ENCODE assay signal across 1 cellular context in the genomic region with DNA sequence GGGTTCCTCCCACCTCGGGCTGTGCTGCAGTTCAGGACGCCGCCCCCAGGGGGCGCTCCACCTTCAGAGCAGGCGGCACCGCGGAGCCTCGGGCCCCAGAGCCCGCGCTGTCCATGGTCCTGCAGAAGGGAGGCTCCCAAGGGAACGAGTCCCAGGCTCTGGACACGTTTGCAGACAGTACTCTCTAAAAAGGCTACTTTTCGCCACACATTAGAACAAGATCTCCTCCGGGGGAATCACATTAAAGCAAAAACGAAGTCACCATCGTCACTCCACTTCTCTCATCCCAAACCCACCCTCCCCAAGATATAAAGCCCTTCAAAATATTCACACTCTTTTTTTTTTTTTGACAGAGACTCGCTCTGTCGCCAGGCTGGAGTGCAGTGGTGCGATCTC.
TF ChIP-seq lines count a peak whose summit lies in the region.

No MANE protein-coding gene starts in this region.

TF ChIP-seq in HepG2, 621 proteins besides CTCF, POLR2A, EP300 and RAD21 (continued from another document and continues in another):
- TF ChIP-seq, protein P1, sequence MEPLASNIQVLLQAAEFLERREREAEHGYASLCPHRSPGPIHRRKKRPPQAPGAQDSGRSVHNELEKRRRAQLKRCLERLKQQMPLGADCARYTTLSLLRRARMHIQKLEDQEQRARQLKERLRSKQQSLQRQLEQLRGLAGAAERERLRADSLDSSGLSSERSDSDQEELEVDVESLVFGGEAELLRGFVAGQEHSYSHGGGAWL (CRISPR knock-in tag; IDR thresholded peaks at IDR 0.05) = peak; percentile 99
- TF ChIP-seq, protein P2, sequence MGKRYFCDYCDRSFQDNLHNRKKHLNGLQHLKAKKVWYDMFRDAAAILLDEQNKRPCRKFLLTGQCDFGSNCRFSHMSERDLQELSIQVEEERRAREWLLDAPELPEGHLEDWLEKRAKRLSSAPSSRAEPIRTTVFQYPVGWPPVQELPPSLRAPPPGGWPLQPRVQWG (CRISPR knock-in tag; IDR thresholded peaks at IDR 0.05; ENCODE audit: borderline replicate concordance, low read depth) = no peak
- TF ChIP-seq, protein P3, sequence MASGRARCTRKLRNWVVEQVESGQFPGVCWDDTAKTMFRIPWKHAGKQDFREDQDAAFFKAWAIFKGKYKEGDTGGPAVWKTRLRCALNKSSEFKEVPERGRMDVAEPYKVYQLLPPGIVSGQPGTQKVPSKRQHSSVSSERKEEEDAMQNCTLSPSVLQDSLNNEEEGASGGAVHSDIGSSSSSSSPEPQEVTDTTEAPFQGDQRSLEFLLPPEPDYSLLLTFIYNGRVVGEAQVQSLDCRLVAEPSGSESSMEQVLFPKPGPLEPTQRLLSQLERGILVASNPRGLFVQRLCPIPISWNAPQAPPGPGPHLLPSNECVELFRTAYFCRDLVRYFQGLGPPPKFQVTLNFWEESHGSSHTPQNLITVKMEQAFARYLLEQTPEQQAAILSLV (CRISPR knock-in tag; IDR thresholded peaks at IDR 0.05; ENCODE audit: borderline replicate concordance) = peak; percentile 77
- peak; percentile 82 for TF ChIP-seq ZNF777 (CRISPR knock-in tag; IDR thresholded peaks at IDR 0.05)
- no peak for TF ChIP-seq PCBP1 (IDR thresholded peaks at IDR 0.05; ENCODE audit: borderline replicate concordance, low read depth, low read length)
- TF ChIP-seq SSRP1 (CRISPR knock-in tag; IDR thresholded peaks at IDR 0.05) = 0 out of 2 replicates have a peak, but pooled peaks have one; percentile 65
- TF ChIP-seq, protein P4, sequence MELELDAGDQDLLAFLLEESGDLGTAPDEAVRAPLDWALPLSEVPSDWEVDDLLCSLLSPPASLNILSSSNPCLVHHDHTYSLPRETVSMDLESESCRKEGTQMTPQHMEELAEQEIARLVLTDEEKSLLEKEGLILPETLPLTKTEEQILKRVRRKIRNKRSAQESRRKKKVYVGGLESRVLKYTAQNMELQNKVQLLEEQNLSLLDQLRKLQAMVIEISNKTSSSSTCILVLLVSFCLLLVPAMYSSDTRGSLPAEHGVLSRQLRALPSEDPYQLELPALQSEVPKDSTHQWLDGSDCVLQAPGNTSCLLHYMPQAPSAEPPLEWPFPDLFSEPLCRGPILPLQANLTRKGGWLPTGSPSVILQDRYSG (CRISPR knock-in tag; IDR thresholded peaks at IDR 0.05) = peak; percentile 99
- TF ChIP-seq HMG20B (CRISPR knock-in tag; conservative IDR thresholded peaks at IDR 0.05) = peak; percentile 93
- TF ChIP-seq JUNB (CRISPR knock-in tag; IDR thresholded peaks at IDR 0.05; ENCODE audit: borderline replicate concordance) = no peak
- TF ChIP-seq, protein P5, sequence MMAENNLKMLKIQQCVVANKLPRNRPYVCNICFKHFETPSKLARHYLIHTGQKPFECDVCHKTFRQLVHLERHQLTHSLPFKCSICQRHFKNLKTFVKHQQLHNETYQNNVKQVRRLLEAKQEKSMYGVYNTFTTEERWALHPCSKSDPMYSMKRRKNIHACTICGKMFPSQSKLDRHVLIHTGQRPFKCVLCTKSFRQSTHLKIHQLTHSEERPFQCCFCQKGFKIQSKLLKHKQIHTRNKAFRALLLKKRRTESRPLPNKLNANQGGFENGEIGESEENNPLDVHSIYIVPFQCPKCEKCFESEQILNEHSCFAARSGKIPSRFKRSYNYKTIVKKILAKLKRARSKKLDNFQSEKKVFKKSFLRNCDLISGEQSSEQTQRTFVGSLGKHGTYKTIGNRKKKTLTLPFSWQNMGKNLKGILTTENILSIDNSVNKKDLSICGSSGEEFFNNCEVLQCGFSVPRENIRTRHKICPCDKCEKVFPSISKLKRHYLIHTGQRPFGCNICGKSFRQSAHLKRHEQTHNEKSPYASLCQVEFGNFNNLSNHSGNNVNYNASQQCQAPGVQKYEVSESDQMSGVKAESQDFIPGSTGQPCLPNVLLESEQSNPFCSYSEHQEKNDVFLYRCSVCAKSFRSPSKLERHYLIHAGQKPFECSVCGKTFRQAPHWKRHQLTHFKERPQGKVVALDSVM (CRISPR knock-in tag; IDR thresholded peaks at IDR 0.05) = peak; percentile 70
- peak; percentile 99 for TF ChIP-seq SALL1 (CRISPR knock-in tag; IDR thresholded peaks at IDR 0.05)
- TF ChIP-seq, protein P6, sequence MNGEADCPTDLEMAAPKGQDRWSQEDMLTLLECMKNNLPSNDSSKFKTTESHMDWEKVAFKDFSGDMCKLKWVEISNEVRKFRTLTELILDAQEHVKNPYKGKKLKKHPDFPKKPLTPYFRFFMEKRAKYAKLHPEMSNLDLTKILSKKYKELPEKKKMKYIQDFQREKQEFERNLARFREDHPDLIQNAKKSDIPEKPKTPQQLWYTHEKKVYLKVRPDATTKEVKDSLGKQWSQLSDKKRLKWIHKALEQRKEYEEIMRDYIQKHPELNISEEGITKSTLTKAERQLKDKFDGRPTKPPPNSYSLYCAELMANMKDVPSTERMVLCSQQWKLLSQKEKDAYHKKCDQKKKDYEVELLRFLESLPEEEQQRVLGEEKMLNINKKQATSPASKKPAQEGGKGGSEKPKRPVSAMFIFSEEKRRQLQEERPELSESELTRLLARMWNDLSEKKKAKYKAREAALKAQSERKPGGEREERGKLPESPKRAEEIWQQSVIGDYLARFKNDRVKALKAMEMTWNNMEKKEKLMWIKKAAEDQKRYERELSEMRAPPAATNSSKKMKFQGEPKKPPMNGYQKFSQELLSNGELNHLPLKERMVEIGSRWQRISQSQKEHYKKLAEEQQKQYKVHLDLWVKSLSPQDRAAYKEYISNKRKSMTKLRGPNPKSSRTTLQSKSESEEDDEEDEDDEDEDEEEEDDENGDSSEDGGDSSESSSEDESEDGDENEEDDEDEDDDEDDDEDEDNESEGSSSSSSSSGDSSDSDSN (CRISPR knock-in tag; IDR thresholded peaks at IDR 0.05) = peak; percentile 36; the same call in 1 of the 2 replicates
- TF ChIP-seq KLF11 (CRISPR knock-in tag; IDR thresholded peaks at IDR 0.05) = peak; percentile 99
- TF ChIP-seq ZFP1 (CRISPR knock-in tag; IDR thresholded peaks at IDR 0.05) = peak; percentile 92
- TF ChIP-seq, protein P7, sequence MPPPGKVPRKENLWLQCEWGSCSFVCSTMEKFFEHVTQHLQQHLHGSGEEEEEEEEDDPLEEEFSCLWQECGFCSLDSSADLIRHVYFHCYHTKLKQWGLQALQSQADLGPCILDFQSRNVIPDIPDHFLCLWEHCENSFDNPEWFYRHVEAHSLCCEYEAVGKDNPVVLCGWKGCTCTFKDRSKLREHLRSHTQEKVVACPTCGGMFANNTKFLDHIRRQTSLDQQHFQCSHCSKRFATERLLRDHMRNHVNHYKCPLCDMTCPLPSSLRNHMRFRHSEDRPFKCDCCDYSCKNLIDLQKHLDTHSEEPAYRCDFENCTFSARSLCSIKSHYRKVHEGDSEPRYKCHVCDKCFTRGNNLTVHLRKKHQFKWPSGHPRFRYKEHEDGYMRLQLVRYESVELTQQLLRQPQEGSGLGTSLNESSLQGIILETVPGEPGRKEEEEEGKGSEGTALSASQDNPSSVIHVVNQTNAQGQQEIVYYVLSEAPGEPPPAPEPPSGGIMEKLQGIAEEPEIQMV (CRISPR knock-in tag; IDR thresholded peaks at IDR 0.05; ENCODE audit: low read depth) = peak; percentile 93
- TF ChIP-seq MED1 (CRISPR knock-in tag; IDR thresholded peaks at IDR 0.05) = peak; percentile 80
- peak; percentile 97 for TF ChIP-seq ZNF160 (CRISPR knock-in tag; IDR thresholded peaks at IDR 0.05)
- no peak for TF ChIP-seq ATF7 (IDR thresholded peaks at IDR 0.05)
- no peak for TF ChIP-seq ATF7 (CRISPR knock-in tag; IDR thresholded peaks at IDR 0.05)
- no peak for TF ChIP-seq ASH2L (IDR thresholded peaks at IDR 0.05; ENCODE audit: insufficient read length, low read depth, low read length)
- TF ChIP-seq FOSL1 (CRISPR knock-in tag; IDR thresholded peaks at IDR 0.05; ENCODE audit: borderline replicate concordance) = peak; percentile 57; the same call in 1 of the 2 replicates
- peak; percentile 82; the same call in 1 of the 2 replicates for TF ChIP-seq ZFP41 (CRISPR knock-in tag; IDR thresholded peaks at IDR 0.05; ENCODE audit: borderline replicate concordance)
- peak; percentile 51; the same call in 1 of the 2 replicates for TF ChIP-seq NFE2 (CRISPR knock-in tag; IDR thresholded peaks at IDR 0.05)
- no peak for TF ChIP-seq PTBP1 (IDR thresholded peaks at IDR 0.05; ENCODE audit: low read depth, low read length, poor library complexity, severe bottlenecking)
- TF ChIP-seq NFE2L2 (IDR thresholded peaks at IDR 0.05; ENCODE audit: low read length) = no peak
- no peak for TF ChIP-seq SCMH1 (CRISPR knock-in tag; IDR thresholded peaks at IDR 0.05; ENCODE audit: borderline replicate concordance)
- peak; percentile 87 for TF ChIP-seq PPARG (CRISPR knock-in tag; conservative IDR thresholded peaks at IDR 0.05)
- 0 out of 2 replicates have a peak, but pooled peaks have one; percentile 80 for TF ChIP-seq ZNF550 (CRISPR knock-in tag; IDR thresholded peaks at IDR 0.05; ENCODE audit: borderline replicate concordance)
- TF ChIP-seq, protein P8, sequence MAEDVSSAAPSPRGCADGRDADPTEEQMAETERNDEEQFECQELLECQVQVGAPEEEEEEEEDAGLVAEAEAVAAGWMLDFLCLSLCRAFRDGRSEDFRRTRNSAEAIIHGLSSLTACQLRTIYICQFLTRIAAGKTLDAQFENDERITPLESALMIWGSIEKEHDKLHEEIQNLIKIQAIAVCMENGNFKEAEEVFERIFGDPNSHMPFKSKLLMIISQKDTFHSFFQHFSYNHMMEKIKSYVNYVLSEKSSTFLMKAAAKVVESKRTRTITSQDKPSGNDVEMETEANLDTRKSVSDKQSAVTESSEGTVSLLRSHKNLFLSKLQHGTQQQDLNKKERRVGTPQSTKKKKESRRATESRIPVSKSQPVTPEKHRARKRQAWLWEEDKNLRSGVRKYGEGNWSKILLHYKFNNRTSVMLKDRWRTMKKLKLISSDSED (CRISPR knock-in tag; IDR thresholded peaks at IDR 0.05) = peak; percentile 91; the same call in 1 of the 2 replicates
- TF ChIP-seq, protein P9, sequence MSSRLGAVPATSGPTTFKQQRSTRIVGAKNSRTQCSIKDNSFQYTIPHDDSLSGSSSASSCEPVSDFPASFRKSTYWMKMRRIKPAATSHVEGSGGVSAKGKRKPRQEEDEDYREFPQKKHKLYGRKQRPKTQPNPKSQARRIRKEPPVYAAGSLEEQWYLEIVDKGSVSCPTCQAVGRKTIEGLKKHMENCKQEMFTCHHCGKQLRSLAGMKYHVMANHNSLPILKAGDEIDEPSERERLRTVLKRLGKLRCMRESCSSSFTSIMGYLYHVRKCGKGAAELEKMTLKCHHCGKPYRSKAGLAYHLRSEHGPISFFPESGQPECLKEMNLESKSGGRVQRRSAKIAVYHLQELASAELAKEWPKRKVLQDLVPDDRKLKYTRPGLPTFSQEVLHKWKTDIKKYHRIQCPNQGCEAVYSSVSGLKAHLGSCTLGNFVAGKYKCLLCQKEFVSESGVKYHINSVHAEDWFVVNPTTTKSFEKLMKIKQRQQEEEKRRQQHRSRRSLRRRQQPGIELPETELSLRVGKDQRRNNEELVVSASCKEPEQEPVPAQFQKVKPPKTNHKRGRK (CRISPR knock-in tag; IDR thresholded peaks at IDR 0.05) = 0 out of 2 replicates have a peak, but pooled peaks have one; percentile 34
- TF ChIP-seq ZNF337 (CRISPR knock-in tag; IDR thresholded peaks at IDR 0.05; ENCODE audit: borderline replicate concordance, low read depth) = no peak; the same call in 1 of the 2 replicates
- TF ChIP-seq ATF1 (CRISPR knock-in tag; IDR thresholded peaks at IDR 0.05) = no peak
- TF ChIP-seq, protein P10, sequence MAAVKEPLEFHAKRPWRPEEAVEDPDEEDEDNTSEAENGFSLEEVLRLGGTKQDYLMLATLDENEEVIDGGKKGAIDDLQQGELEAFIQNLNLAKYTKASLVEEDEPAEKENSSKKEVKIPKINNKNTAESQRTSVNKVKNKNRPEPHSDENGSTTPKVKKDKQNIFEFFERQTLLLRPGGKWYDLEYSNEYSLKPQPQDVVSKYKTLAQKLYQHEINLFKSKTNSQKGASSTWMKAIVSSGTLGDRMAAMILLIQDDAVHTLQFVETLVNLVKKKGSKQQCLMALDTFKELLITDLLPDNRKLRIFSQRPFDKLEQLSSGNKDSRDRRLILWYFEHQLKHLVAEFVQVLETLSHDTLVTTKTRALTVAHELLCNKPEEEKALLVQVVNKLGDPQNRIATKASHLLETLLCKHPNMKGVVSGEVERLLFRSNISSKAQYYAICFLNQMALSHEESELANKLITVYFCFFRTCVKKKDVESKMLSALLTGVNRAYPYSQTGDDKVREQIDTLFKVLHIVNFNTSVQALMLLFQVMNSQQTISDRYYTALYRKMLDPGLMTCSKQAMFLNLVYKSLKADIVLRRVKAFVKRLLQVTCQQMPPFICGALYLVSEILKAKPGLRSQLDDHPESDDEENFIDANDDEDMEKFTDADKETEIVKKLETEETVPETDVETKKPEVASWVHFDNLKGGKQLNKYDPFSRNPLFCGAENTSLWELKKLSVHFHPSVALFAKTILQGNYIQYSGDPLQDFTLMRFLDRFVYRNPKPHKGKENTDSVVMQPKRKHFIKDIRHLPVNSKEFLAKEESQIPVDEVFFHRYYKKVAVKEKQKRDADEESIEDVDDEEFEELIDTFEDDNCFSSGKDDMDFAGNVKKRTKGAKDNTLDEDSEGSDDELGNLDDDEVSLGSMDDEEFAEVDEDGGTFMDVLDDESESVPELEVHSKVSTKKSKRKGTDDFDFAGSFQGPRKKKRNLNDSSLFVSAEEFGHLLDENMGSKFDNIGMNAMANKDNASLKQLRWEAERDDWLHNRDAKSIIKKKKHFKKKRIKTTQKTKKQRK (IDR thresholded peaks at IDR 0.05; ENCODE audit: low read length) = no peak
- TF ChIP-seq SIX1 (CRISPR knock-in tag; IDR thresholded peaks at IDR 0.05; ENCODE audit: borderline replicate concordance) = no peak
- TF ChIP-seq ZNF563 (CRISPR knock-in tag; IDR thresholded peaks at IDR 0.05) = peak; percentile 98
- TF ChIP-seq ETV6 (CRISPR knock-in tag; conservative IDR thresholded peaks at IDR 0.05) = peak; percentile 98
- peak; percentile 95 for TF ChIP-seq ARNT2 (CRISPR knock-in tag; IDR thresholded peaks at IDR 0.05; ENCODE audit: low read depth)
- peak; percentile 71 for TF ChIP-seq ZBTB7B (CRISPR knock-in tag; IDR thresholded peaks at IDR 0.05)
- peak; percentile 43 for TF ChIP-seq RBM39 (IDR thresholded peaks at IDR 0.05; ENCODE audit: low read depth, low read length, poor library complexity, severe bottlenecking)
- peak; percentile 98 for TF ChIP-seq ZNF891 (CRISPR knock-in tag; IDR thresholded peaks at IDR 0.05)
- TF ChIP-seq ZNF781 (CRISPR knock-in tag; IDR thresholded peaks at IDR 0.05; ENCODE audit: borderline replicate concordance, not compliant biosample characterization) = peak; percentile 99
- peak; percentile 56; the same call in 1 of the 2 replicates for TF ChIP-seq DR1 (CRISPR knock-in tag; IDR thresholded peaks at IDR 0.05)
- TF ChIP-seq ZBTB42 (CRISPR knock-in tag; IDR thresholded peaks at IDR 0.05) = peak; percentile 95; the same call in 1 of the 2 replicates
- TF ChIP-seq YEATS2 (CRISPR knock-in tag; IDR thresholded peaks at IDR 0.05; ENCODE audit: borderline replicate concordance) = peak; percentile 78; the same call in 1 of the 2 replicates
- TF ChIP-seq, protein P11, sequence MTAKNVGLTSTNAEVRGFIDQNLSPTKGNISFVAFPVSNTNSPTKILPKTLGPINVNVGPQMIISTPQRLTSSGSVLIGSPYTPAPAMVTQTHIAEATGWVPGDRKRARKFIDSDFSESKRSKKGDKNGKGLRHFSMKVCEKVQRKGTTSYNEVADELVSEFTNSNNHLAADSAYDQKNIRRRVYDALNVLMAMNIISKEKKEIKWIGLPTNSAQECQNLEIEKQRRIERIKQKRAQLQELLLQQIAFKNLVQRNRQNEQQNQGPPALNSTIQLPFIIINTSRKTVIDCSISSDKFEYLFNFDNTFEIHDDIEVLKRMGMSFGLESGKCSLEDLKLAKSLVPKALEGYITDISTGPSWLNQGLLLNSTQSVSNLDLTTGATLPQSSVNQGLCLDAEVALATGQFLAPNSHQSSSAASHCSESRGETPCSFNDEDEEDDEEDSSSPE (CRISPR knock-in tag; IDR thresholded peaks at IDR 0.05) = peak; percentile 67
- TF ChIP-seq ZNF3 (CRISPR knock-in tag; IDR thresholded peaks at IDR 0.05) = peak; percentile 84; the same call in 1 of the 2 replicates
- TF ChIP-seq NFATC3 (CRISPR knock-in tag; IDR thresholded peaks at IDR 0.05) = no peak
- peak; percentile 92 for TF ChIP-seq MED13 (CRISPR knock-in tag; IDR thresholded peaks at IDR 0.05)
